7 cellular contexts compared by ENCODE assay signal in the genomic region with DNA sequence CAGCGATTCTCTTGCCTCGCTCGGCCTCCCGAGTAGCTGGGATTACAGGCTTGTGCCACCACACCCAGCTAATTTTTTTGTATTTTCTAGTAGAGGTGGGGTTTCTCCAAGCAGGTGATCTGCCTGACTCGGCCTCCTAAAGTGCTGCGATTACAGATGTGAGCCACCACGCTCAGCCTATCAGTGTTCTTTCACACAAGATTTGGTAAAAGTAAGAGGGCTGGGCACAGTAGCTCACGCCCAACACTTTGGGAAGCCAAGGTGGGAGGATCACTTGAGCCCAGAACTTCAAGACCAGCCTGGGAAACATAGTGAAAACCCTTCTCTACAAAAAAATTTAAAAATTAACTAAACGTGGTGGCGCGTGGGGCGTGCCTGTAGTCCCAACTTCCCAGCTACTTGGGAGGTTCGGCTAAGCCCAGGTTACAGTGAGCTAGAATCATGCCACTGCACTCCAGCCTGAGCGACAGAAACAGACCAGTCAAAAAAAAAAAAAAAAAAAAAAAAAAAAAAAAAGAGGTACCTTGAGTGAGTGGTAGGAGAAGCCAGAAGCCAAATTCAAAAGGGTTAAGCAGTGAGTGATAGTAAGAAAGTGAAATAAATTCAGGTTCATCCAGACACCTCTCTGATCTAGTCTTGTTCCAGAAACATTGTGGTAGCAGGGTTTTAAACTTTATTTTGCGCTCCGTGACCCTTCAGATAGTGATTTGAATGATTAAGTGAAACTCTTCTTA. TPM values are rescaled to one million over a fixed set of nuclear protein-coding genes. Genes with fewer than 3 reads are reported as not detected.
DNase-seq lines count a peak whose midpoint lies in the region; FAIRE-seq and TF ChIP-seq lines count a peak whose summit lies in the region.

No MANE protein-coding gene starts in this region.

- WGBS in stomach, 5 donors: 36 to 59% (median 50%) methylated on average over 16 of the region's 16 CpGs

- TF ChIP-seq POLR2A in stomach (IDR thresholded peaks at IDR 0.05) (no peak), GM12891 (IDR thresholded peaks at IDR 0.05; ENCODE audit: low read depth, low read length) (no peak)

- peak overlapping the region; percentile 86 for H3K4me3 ChIP-seq in HUES6 (ENCODE audit: low read depth, low read length)
- peak overlapping the region; percentile 78 to 96 for H3K4me3 ChIP-seq in kidney (ENCODE audit: low read length in 2 of 2)
- H3K4me3 ChIP-seq in stomach: peak overlapping the region; percentile 54 to 82 (median 66)

- H3K4me1 Mint-ChIP-seq in activated naive CD8-positive, alpha-beta T cell (ENCODE audit: low read depth): peaks cover 21% of the 10 kb centered on the region

- peak overlapping the region; percentile 89 for H3K9ac ChIP-seq in HUES6 (ENCODE audit: low read length)
- H3K9ac ChIP-seq in kidney (ENCODE audit: low read length in 2 of 2): peak overlapping the region; percentile 68 to 91

- no peaks in the 10 kb centered on the region for H3K27me3 Mint-ChIP-seq in activated naive CD8-positive, alpha-beta T cell

- no peaks in the 10 kb centered on the region for H3K4me1 ChIP-seq in HUES6 (ENCODE audit: control insufficient read depth, insufficient read depth, low read length)
- H3K4me1 ChIP-seq in kidney (ENCODE audit: control insufficient read depth in 1 of 2, insufficient read depth in 1 of 2, low read depth in 1 of 2, low read length in 2 of 2): peaks cover 0 to 2% of the 10 kb centered on the region in 2 donors
- H3K4me1 ChIP-seq in stomach: peaks cover 14 to 27% (median 26%) of the 10 kb centered on the region in 4 donors

- DNase-seq in kidney: peak; percentile 32
- DNase-seq in stomach: no peak
- no peak for DNase-seq in HTR-8/SVneo (ENCODE audit: insufficient read length, low spot score)
- no peak for DNase-seq in hippocampal formation (lab: John Stamatoyannopoulos, UW)
- no peak for DNase-seq in GM12891 (ENCODE audit: insufficient read length, low spot score)

- peak overlapping the region; percentile 97 for H3K27ac Mint-ChIP-seq in activated naive CD8-positive, alpha-beta T cell

- H3K36me3 ChIP-seq in HUES6 (ENCODE audit: control insufficient read depth, insufficient read depth, low read length): peaks cover 15% of the 10 kb centered on the region
- peaks cover 9 to 13% of the 10 kb centered on the region in 2 donors for H3K36me3 ChIP-seq in kidney (ENCODE audit: control insufficient read depth in 1 of 2, insufficient read depth in 2 of 2, low read length in 2 of 2)
- H3K36me3 ChIP-seq in stomach: peaks cover 14 to 25% (median 21%) of the 10 kb centered on the region in 4 donors

- intact Hi-C loops in kidney (cut with DNase I): no loop called here
- intact Hi-C loops in stomach (cut with DNase I; ENCODE audit: low total_unique reads): no loop called here

- no peaks in the 10 kb centered on the region for H3K9me3 Mint-ChIP-seq in activated naive CD8-positive, alpha-beta T cell (ENCODE audit: low read depth)

- FAIRE-seq in kidney (lab: Jason Lieb, UNC) (no peak), HTR-8/SVneo (lab: Jason Lieb, UNC) (no peak), GM12891 (lab: Jason Lieb, UNC) (no peak)

- no peaks in the 10 kb centered on the region for H3K27me3 ChIP-seq in HUES6 (ENCODE audit: control insufficient read depth, insufficient read depth, low read length)
- H3K27me3 ChIP-seq in stomach: no peaks in the 10 kb centered on the region

- peak overlapping the region; percentile 99 for H3K4me3 Mint-ChIP-seq in activated naive CD8-positive, alpha-beta T cell

- TF ChIP-seq CTCF in kidney (IDR thresholded peaks at IDR 0.05; ENCODE audit: borderline replicate concordance, extremely low read depth, insufficient read depth): no peak
- no peak for TF ChIP-seq CTCF in stomach (IDR thresholded peaks at IDR 0.05)

- H3K36me3 Mint-ChIP-seq in activated naive CD8-positive, alpha-beta T cell: peaks cover 4% of the 10 kb centered on the region

- no peaks in the 10 kb centered on the region for H3K9me3 ChIP-seq in HUES6 (ENCODE audit: control insufficient read depth, insufficient read depth, low read depth, low read length)
- no peaks in the 10 kb centered on the region for H3K9me3 ChIP-seq in kidney (ENCODE audit: control insufficient read depth in 1 of 2, low read length in 2 of 2)
- H3K9me3 ChIP-seq in stomach: no peaks in the 10 kb centered on the region

- TF ChIP-seq EP300 in stomach (IDR thresholded peaks at IDR 0.05): no peak

- no peak overlapping the region for H3K27ac ChIP-seq in HUES6 (ENCODE audit: low read depth, low read length)
- peak overlapping the region; percentile 80 to 94 for H3K27ac ChIP-seq in kidney (ENCODE audit: low read depth in 2 of 2, low read length in 2 of 2)
- H3K27ac ChIP-seq in stomach: peak overlapping the region; percentile 78 to 93 (median 86)

TF ChIP-seq in GM12891, 5 proteins besides CTCF, POLR2A, EP300 and RAD21:
- TF ChIP-seq SPI1 (IDR thresholded peaks at IDR 0.05; ENCODE audit: low read depth, low read length) (no peak), POLR2AphosphoS5 (IDR thresholded peaks at IDR 0.05; ENCODE audit: low read depth, low read length) (no peak), POU2F2 (IDR thresholded peaks at IDR 0.05; ENCODE audit: low read depth, low read length) (no peak), PAX5 (IDR thresholded peaks at IDR 0.05; ENCODE audit: insufficient read depth, low read length, severe bottlenecking) (no peak), TAF1 (IDR thresholded peaks at IDR 0.05; ENCODE audit: low read depth, low read length) (no peak)

RNA-seq across cellular contexts. Expression of a gene that starts 1.0 kb away (rescaled TPM):
- 85.1 TPM for total RNA-seq in kidney
- polyA plus RNA-seq in kidney (ENCODE audit: insufficient read depth, low read depth, low replicate concordance): 157 TPM
- 100 to 1,000 TPM in 2 of 5 donors, 10 to 100 TPM in 2, 1 to 10 TPM in 1; 4.6 to 335 (median 18.0) TPM for total RNA-seq in stomach
- polyA plus RNA-seq in stomach: 100 to 1,000 TPM in 1 of 3 donors, 10 to 100 TPM in 2; 74.0 to 108 (median 88.6) TPM
- 133 TPM for polyA plus RNA-seq in GM12891 (2012; ENCODE audit: low read depth, missing spikeins)

RNA-seq across cellular contexts. Expression of a gene that starts 6.3 kb away (rescaled TPM):
- total RNA-seq in kidney: 51.9 TPM
- polyA plus RNA-seq in kidney (ENCODE audit: insufficient read depth, low read depth, low replicate concordance): 27.5 TPM
- total RNA-seq in stomach: 100 to 1,000 TPM in 1 of 5 donors, 10 to 100 TPM in 4; 17.5 to 130 (median 65.8) TPM
- polyA plus RNA-seq in stomach: 10 to 100 TPM; 15.6 to 32.2 (median 30.4) TPM
- polyA plus RNA-seq in GM12891 (2012; ENCODE audit: low read depth, missing spikeins): 31.5 TPM

RNA-seq across cellular contexts. Expression of a gene that starts 11.3 kb away (rescaled TPM):
- 23.1 TPM for total RNA-seq in kidney
- 2.8 TPM for polyA plus RNA-seq in kidney (ENCODE audit: insufficient read depth, low read depth, low replicate concordance)
- total RNA-seq in stomach: 10 to 100 TPM; 19.1 to 78.2 (median 51.3) TPM
- polyA plus RNA-seq in stomach: 1 to 10 TPM; 3.2 to 3.4 (median 3.2) TPM
- 3.6 TPM for polyA plus RNA-seq in GM12891 (2012; ENCODE audit: low read depth, missing spikeins)

RNA-seq across cellular contexts. Expression of a gene that starts 11.4 kb away (rescaled TPM):
- total RNA-seq in kidney (29.1 TPM), stomach (10 to 100 TPM in 4 of 5 donors, 1 to 10 TPM in 1; 4.7 to 91.2 (median 20.5) TPM)
- polyA plus RNA-seq in kidney (ENCODE audit: insufficient read depth, low read depth, low replicate concordance) (11.5 TPM), stomach (10 to 100 TPM; 10.5 to 11.4 (median 10.8) TPM)
- 17.3 TPM for polyA plus RNA-seq in GM12891 (2012; ENCODE audit: low read depth, missing spikeins)

RNA-seq across cellular contexts. Expression of a gene that starts 13.3 kb away (rescaled TPM):
- total RNA-seq in kidney (83.9 TPM), stomach (10 to 100 TPM in 4 of 5 donors, 1 to 10 TPM in 1; 1.8 to 59.4 (median 21.7) TPM)
- polyA plus RNA-seq in kidney (ENCODE audit: insufficient read depth, low read depth, low replicate concordance) (150 TPM), stomach (10 to 100 TPM; 78.9 to 82.4 (median 82.3) TPM)
- 66.8 TPM for polyA plus RNA-seq in GM12891 (2012; ENCODE audit: low read depth, missing spikeins)
